8 cellular contexts compared by ENCODE assay signal in genomic region chr5:172293054-172293744, GRCh38.
DNase-seq lines count a peak whose midpoint lies in the region; ATAC-seq lines count a peak whose summit lies in the region.

No MANE protein-coding gene starts in this region.

- peak; percentile 88 for ATAC-seq in HG03378 (IDR thresholded peaks at IDR 0.05; ENCODE audit: unreplicated experiment)

- DNase-seq in C1 segment of cervical spinal cord (lab: John Stamatoyannopoulos, UW) (peak in 12 of 14 donors; percentile 9 to 91 (median 33)), GM19238 (ENCODE audit: insufficient read length, low spot score) (peak; percentile 35), NCI-H510A treated with DMSO at 0.1 percent for 48 hours (lab: John Stamatoyannopoulos, UW) (peak; percentile 44), dedifferentiated amniotic fluid mesenchymal stem cell (ENCODE audit: extremely low spot score) (peak; percentile 84), medulla oblongata (ENCODE audit: extremely low spot score) (peak; percentile 90)
- DNase-seq in activated CD4-positive, alpha-beta T cell treated with anti-CD3 and anti-CD28 coated beads for 48 hours = peak; percentile 72
- peak; percentile 62 for DNase-seq in stimulated activated CD8-positive, alpha-beta memory T cell treated with anti-CD3 and anti-CD28 coated beads, Interleukin-4, amount 100 ng/mL, for 48 hours

Comparison
In these comparisons a context has a peak if more than half of its experiments do, and no peak if none do; other contexts are left out.
1. Peak in every context shown above with its lines: DNase-seq and ATAC-seq.
2. DNase-seq: peak in every context shown above with its lines; median percentile 90 in medulla oblongata; 84 in dedifferentiated amniotic fluid mesenchymal stem cell; 72 in activated CD4-positive, alpha-beta T cell treated with anti-CD3 and anti-CD28 coated beads for 48 hours; 62 in stimulated activated CD8-positive, alpha-beta memory T cell treated with anti-CD3 and anti-CD28 coated beads, Interleukin-4, amount 100 ng/mL, for 48 hours; 44 in NCI-H510A treated with DMSO at 0.1 percent for 48 hours; 35 in GM19238; 33 in C1 segment of cervical spinal cord.